ENCODE assay signal across 20 cellular contexts in the genomic region with DNA sequence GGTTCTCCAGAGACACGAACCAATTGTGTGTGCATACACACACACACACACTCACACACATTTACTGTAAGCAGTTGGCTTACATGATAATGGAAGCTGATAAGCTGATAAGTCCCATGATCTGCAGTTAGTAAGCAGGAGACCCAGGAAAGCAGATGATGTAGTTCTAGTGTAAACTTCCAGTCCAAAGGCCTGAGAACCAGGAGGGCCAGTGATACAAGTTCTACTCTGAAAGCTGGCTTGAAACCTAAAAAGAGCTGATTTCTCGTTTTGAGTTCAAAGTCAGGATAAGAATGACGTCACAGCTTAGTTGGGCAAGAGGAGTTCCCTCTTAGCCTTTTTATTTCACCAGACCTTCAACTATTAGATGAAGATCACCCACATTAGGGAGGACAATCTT.
"Had no signal": no experiment of that assay in that cellular context is flagged by ENCODE, and none has a peak within 500 bp of the region (broad histone marks: within the 10 kb centered on the region; RNA-seq: fewer than 3 reads in every experiment).

No MANE protein-coding gene starts in this region.

- H3K27me3 ChIP-seq: right lobe of liver, uterus had no signal

- H3K4me3 ChIP-seq: ovary, right lobe of liver, uterus had no signal

- H3K27ac ChIP-seq: epithelial cell of prostate, ovary, right lobe of liver, uterus had no signal

- H3K36me3 ChIP-seq: ovary, right lobe of liver, uterus had no signal

- H3K4me1 ChIP-seq: right lobe of liver, uterus had no signal

- FAIRE-seq: bronchial epithelial cell, frontal cortex had no signal

- DNase-seq: activated B cell treated with CpG ODN at 0.5 μM for 24 hours; activated CD8-positive, alpha-beta memory T cell treated with anti-CD3 and anti-CD28 coated beads, Interleukin-2, amount 10 ng/mL, durations not matched to agents 7 days and 5 days; activated CD8-positive, alpha-beta T cell treated with anti-CD3 and anti-CD28 coated beads, Interleukin-2, amount 10 ng/mL, durations not matched to agents 7 days and 5 days; activated naive CD4-positive, alpha-beta T cell; activated T-cell treated with anti-CD3 and anti-CD28 coated beads, Interleukin-2, amount 50 U/mL, for 48 hours; anterior cingulate cortex; effector CD4-positive, alpha-beta T cell; islet precursor cell; left cardiac atrium; naive B cell; nephron progenitor cell; ovary; right lobe of liver; stimulated activated CD4-positive, alpha-beta T cell treated with anti-CD3 and anti-CD28 coated beads, Interleukin-12 subunit alpha, Interleukin-12 subunit beta, amount 100 ng/mL, for 4 hours; stimulated activated CD4-positive, alpha-beta T cell treated with anti-CD3 and anti-CD28 coated beads, Interleukin-4, amount 100 ng/mL, for 1 hour; stimulated activated naive CD8-positive, alpha-beta T cell treated with anti-CD3 and anti-CD28 coated beads, Interleukin-15, Interleukin-2, amounts not matched to agents 100 U/mL and 50 U/mL, for 24 hours; uterus had no signal

- H3K9me3 ChIP-seq: ovary, right lobe of liver, uterus had no signal
